30 cellular contexts compared by ENCODE assay signal in genomic region chr2:199430219-199430618, GRCh38.
"Had no signal": no experiment of that assay in that cellular context is flagged by ENCODE, and none has a peak within 500 bp of the region (broad histone marks: within the 10 kb centered on the region; RNA-seq: fewer than 3 reads in every experiment).

No MANE protein-coding gene starts in this region.

- H3K27me3 ChIP-seq: left lung, pancreas, suprapubic skin, tibial artery, upper lobe of right lung had no signal

- DNase-seq: hypothalamus; immature natural killer cell; kidney; left colon; left lung; lower lobe of right lung; mammary epithelial cell; mesenchymal stem cell; naive thymus-derived CD8-positive, alpha-beta T cell; nucleus accumbens; pancreas; retina; right cardiac atrium; spleen; stimulated activated CD4-positive, alpha-beta T cell treated with anti-CD3 and anti-CD28 coated beads, Interleukin-4, amount 100 ng/mL, for 24 hours; stimulated activated naive CD4-positive, alpha-beta T cell; tibial artery; trophoblast cell; upper lobe of right lung had no signal

- FAIRE-seq: islet of Langerhans, kidney, pancreas, urothelium cell line had no signal

- ATAC-seq: left colon; left lung; lower lobe of right lung; naive thymus-derived CD8-positive, alpha-beta T cell; pancreas; right cardiac atrium; sciatic nerve; stimulated activated effector memory CD8-positive, alpha-beta T cell treated with anti-CD3 and anti-CD28 coated beads, Interleukin-12 subunit alpha, Interleukin-12 subunit beta, amount 100 ng/mL, for 72 hours; upper lobe of right lung had no signal

- H3K36me3 Mint-ChIP-seq: immature natural killer cell; naive thymus-derived CD8-positive, alpha-beta T cell; stimulated activated effector memory CD8-positive, alpha-beta T cell treated with anti-CD3 and anti-CD28 coated beads, Interleukin-12 subunit alpha, Interleukin-12 subunit beta, amount 100 ng/mL, for 72 hours had no signal

- H3K27ac ChIP-seq: left lung, lower lobe of right lung, pancreas, prostate gland, skin epidermis, spleen, suprapubic skin, thoracic aorta, tibial artery, upper lobe of right lung had no signal

- H3K9me3 ChIP-seq: left lung, lower lobe of right lung, pancreas, prostate gland, spleen, suprapubic skin, thoracic aorta, tibial artery, upper lobe of right lung had no signal

- H3K27ac Mint-ChIP-seq: immature natural killer cell; naive thymus-derived CD8-positive, alpha-beta T cell; nephron; stimulated activated effector memory CD8-positive, alpha-beta T cell treated with anti-CD3 and anti-CD28 coated beads, Interleukin-12 subunit alpha, Interleukin-12 subunit beta, amount 100 ng/mL, for 72 hours; stimulated activated naive CD8-positive, alpha-beta T cell treated with anti-CD3 and anti-CD28 coated beads, Interleukin-15, Interleukin-2, amounts not matched to agents 100 ng/mL and 50 ng/mL, for 24 hours had no signal

- H3K4me3 ChIP-seq: left lung, lower lobe of right lung, pancreas, prostate gland, skin epidermis, spleen, suprapubic skin, thoracic aorta, tibial artery, upper lobe of right lung had no signal

- H3K36me3 ChIP-seq: left lung, lower lobe of right lung, pancreas, prostate gland, spleen, suprapubic skin, thoracic aorta, tibial artery, upper lobe of right lung had no signal

- H3K9me3 Mint-ChIP-seq: nephron; neural crest cell; stimulated activated effector memory CD8-positive, alpha-beta T cell treated with anti-CD3 and anti-CD28 coated beads, Interleukin-12 subunit alpha, Interleukin-12 subunit beta, amount 100 ng/mL, for 72 hours; stimulated activated naive CD8-positive, alpha-beta T cell treated with anti-CD3 and anti-CD28 coated beads, Interleukin-15, Interleukin-2, amounts not matched to agents 100 ng/mL and 50 ng/mL, for 24 hours had no signal

- H3K4me1 Mint-ChIP-seq: immature natural killer cell; naive thymus-derived CD8-positive, alpha-beta T cell; nephron; stimulated activated effector memory CD8-positive, alpha-beta T cell treated with anti-CD3 and anti-CD28 coated beads, Interleukin-12 subunit alpha, Interleukin-12 subunit beta, amount 100 ng/mL, for 72 hours had no signal

- H3K4me3 Mint-ChIP-seq: immature natural killer cell; naive thymus-derived CD8-positive, alpha-beta T cell; nephron; neural crest cell; stimulated activated effector memory CD8-positive, alpha-beta T cell treated with anti-CD3 and anti-CD28 coated beads, Interleukin-12 subunit alpha, Interleukin-12 subunit beta, amount 100 ng/mL, for 72 hours; stimulated activated naive CD8-positive, alpha-beta T cell treated with anti-CD3 and anti-CD28 coated beads, Interleukin-15, Interleukin-2, amounts not matched to agents 100 ng/mL and 50 ng/mL, for 24 hours had no signal

- H3K4me1 ChIP-seq: left lung, lower lobe of right lung, pancreas, prostate gland, spleen, suprapubic skin, tibial artery, upper lobe of right lung had no signal
